24 cellular contexts compared by ENCODE assay signal in the genomic region with DNA sequence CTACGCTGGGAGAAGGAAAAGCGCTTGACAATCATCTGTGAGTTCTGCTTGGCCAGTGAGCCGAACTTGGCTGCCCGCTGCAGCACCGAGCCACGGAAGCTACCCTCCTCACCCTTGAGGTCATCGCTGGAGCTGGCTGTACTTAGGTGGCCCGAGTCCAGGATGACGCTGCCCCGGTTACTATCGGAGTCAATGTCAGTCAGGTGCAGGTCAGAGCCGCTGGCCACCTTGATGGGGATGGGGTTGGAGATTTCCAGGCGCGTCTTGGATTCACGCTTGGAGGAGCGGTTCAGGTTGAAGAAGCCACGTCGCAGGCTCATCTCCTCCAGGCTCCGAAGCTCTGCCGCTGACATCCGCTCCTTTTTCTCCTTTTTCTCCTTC.
"Had no signal": no experiment of that assay in that cellular context is flagged by ENCODE, and none has a peak within 500 bp of the region (broad histone marks: within the 10 kb centered on the region; RNA-seq: fewer than 3 reads in every experiment).

No MANE protein-coding gene starts in this region.

- H3K27me3 Mint-ChIP-seq: activated naive CD8-positive, alpha-beta T cell; brain; T-helper 17 cell had no signal

- FAIRE-seq: astrocyte had no signal

- H3K27ac Mint-ChIP-seq: activated CD8-positive, alpha-beta T cell treated with anti-CD3 and anti-CD28 coated beads, Interleukin-2, amount 10 ng/mL, durations not matched to agents 7 days and 5 days; activated naive CD4-positive, alpha-beta T cell treated with anti-CD3 and anti-CD28 coated beads for 36 hours; activated naive CD8-positive, alpha-beta T cell; brain; T-helper 17 cell; WTC11 had no signal

- H3K4me3 Mint-ChIP-seq: activated CD8-positive, alpha-beta T cell treated with anti-CD3 and anti-CD28 coated beads, Interleukin-2, amount 10 ng/mL, durations not matched to agents 7 days and 5 days; activated naive CD4-positive, alpha-beta T cell treated with anti-CD3 and anti-CD28 coated beads for 36 hours; activated naive CD8-positive, alpha-beta T cell; activated T-cell treated with anti-CD3 and anti-CD28 coated beads, Interleukin-2, amount 50 U/mL, for 4 hours; brain; T-helper 17 cell; WTC11 had no signal

- H3K4me3 ChIP-seq: cardiac muscle cell had no signal

- DNase-seq: activated CD4-positive, alpha-beta T cell treated with anti-CD3 and anti-CD28 coated beads for 48 hours; activated CD4-positive, alpha-beta T cell treated with anti-CD3 and anti-CD28 coated beads, Interleukin-2, amount 50 U/mL, for 4 hours; activated CD4-positive, CD25-positive, alpha-beta regulatory T cell treated with anti-CD3 and anti-CD28 coated beads, Interleukin-2, amount 50 U/mL, for 72 hours; activated CD8-positive, alpha-beta T cell treated with anti-CD3 and anti-CD28 coated beads, Interleukin-2, amount 10 ng/mL, durations not matched to agents 7 days and 5 days; activated effector memory CD4-positive, alpha-beta T cell treated with anti-CD3 and anti-CD28 coated beads, Interleukin-2, amount 50 U/mL, for 16 hours; activated naive CD4-positive, alpha-beta T cell treated with anti-CD3 and anti-CD28 coated beads for 36 hours; activated T-cell treated with anti-CD3 and anti-CD28 coated beads, Interleukin-2, amount 50 U/mL, for 4 hours; amygdala; MM.1S; NCI-H1105; NCI-H1436; NCI-H1694 treated with DMSO at 0.1 percent for 48 hours; NCI-H2081; NCI-H446; NCI-H524; SIG-M5; T-helper 17 cell; T-helper 9 cell had no signal

- H3K27me3 ChIP-seq: cardiac muscle cell had no signal

- H3K27ac ChIP-seq: cardiac muscle cell, KMS-11 had no signal

- H3K9ac ChIP-seq: KMS-11 had no signal

- ATAC-seq: activated CD8-positive, alpha-beta T cell treated with anti-CD3 and anti-CD28 coated beads, Interleukin-2, amount 10 ng/mL, durations not matched to agents 7 days and 5 days; activated T-cell treated with anti-CD3 and anti-CD28 coated beads, Interleukin-2, amount 50 U/mL, for 4 hours; T-helper 17 cell had no signal

- H3K4me2 ChIP-seq: KMS-11 had no signal

- H3K9me3 Mint-ChIP-seq: activated naive CD4-positive, alpha-beta T cell treated with anti-CD3 and anti-CD28 coated beads for 36 hours; activated T-cell treated with anti-CD3 and anti-CD28 coated beads, Interleukin-2, amount 50 U/mL, for 4 hours; WTC11 had no signal
